ENCODE assay signal across 20 cellular contexts in the genomic region with DNA sequence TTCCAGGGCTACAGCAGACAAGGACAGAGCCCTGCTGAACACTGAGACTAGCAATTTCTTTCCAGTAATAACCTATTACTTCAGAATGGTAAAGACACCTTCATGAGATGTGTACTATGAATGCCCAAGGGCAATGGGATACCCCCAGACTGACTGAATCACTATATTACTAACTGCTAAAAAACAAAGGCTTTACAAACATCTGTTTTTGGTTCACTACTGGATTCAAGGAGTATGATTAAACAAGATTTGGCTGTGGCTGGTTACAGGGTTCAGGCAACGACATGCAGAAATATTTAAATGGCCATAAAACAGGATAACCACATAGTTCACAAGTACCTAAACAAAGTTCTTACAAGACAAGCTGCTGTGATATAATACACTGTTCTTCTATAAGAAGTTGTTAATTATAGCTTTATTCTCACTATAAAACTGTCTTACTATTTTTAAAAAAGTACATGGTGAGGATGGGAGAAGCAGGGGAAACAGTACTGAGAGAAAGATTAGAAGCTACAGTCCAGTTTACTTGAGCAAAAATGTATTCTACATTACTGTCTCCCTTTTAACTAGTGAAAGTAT.
DNase-seq lines count a peak whose midpoint lies in the region; ATAC-seq, FAIRE-seq and TF ChIP-seq lines count a peak whose summit lies in the region.
"Had no signal": no experiment of that assay in that cellular context is flagged by ENCODE, and none has a peak within 500 bp of the region (broad histone marks: within the 10 kb centered on the region; RNA-seq: fewer than 3 reads in every experiment).

No MANE protein-coding gene starts in this region.

- no peaks in the 10 kb centered on the region for H3K9me3 Mint-ChIP-seq in activated T-cell treated with anti-CD3 and anti-CD28 coated beads, Interleukin-2, amount 50 U/mL, for 4 hours
- H3K9me3 Mint-ChIP-seq: central memory CD8-positive, alpha-beta T cell; IgD-negative memory B cell; memory B cell had no signal

- no peak for FAIRE-seq in kidney (lab: Jason Lieb, UNC)
- FAIRE-seq: A549, D721Med had no signal

- H3K4me3 ChIP-seq in fibroblast of mammary gland (ENCODE audit: control insufficient read depth, low read depth, low read length) = no peak overlapping the region
- no peak overlapping the region for H3K4me3 ChIP-seq in kidney (ENCODE audit: low read length in 2 of 2)
- H3K4me3 ChIP-seq: A549, thoracic aorta had no signal

- H3K27ac ChIP-seq in substantia nigra (ENCODE audit: low read depth, low read length, poor library complexity, severe bottlenecking) (peak overlapping the region; percentile 82), kidney (ENCODE audit: low read depth in 2 of 2, low read length in 2 of 2) (no peak overlapping the region)
- H3K27ac ChIP-seq: A549, thoracic aorta had no signal

- TF ChIP-seq CTCF in fibroblast of mammary gland (conservative IDR thresholded peaks at IDR 0.05; ENCODE audit: control insufficient read depth, insufficient read depth, low read depth, low read length) (no peak), GM13977 (IDR thresholded peaks at IDR 0.05; ENCODE audit: extremely low read depth, insufficient read depth, missing control alignments) (no peak), kidney (IDR thresholded peaks at IDR 0.05; ENCODE audit: borderline replicate concordance, extremely low read depth, insufficient read depth) (no peak)

- peak; percentile 45 to 54 for ATAC-seq in activated T-cell treated with anti-CD3 and anti-CD28 coated beads, Interleukin-2, amount 50 U/mL, for 4 hours
- ATAC-seq in SK-N-SH treated with all-trans-retinoic acid at 6 μM for 48 hours = peak; percentile 66
- ATAC-seq: A549 had no signal

- H3K27me3 Mint-ChIP-seq in activated T-cell treated with anti-CD3 and anti-CD28 coated beads, Interleukin-2, amount 50 U/mL, for 4 hours (ENCODE audit: low read depth) = no peaks in the 10 kb centered on the region
- H3K27me3 Mint-ChIP-seq: central memory CD8-positive, alpha-beta T cell; IgD-negative memory B cell; memory B cell had no signal

- H3K9me3 ChIP-seq in kidney (ENCODE audit: control insufficient read depth in 1 of 2, low read length in 2 of 2) = no peaks in the 10 kb centered on the region
- H3K9me3 ChIP-seq: A549, thoracic aorta had no signal

- no peaks in the 10 kb centered on the region for H3K36me3 ChIP-seq in kidney (ENCODE audit: control insufficient read depth in 1 of 2, insufficient read depth in 2 of 2, low read length in 2 of 2)
- H3K36me3 ChIP-seq: thoracic aorta had no signal

- no peak overlapping the region for H3K4me3 Mint-ChIP-seq in activated T-cell treated with anti-CD3 and anti-CD28 coated beads, Interleukin-2, amount 50 U/mL, for 4 hours
- H3K4me3 Mint-ChIP-seq: central memory CD8-positive, alpha-beta T cell; IgD-negative memory B cell; memory B cell had no signal

- peaks cover 24% of the 10 kb centered on the region for H3K36me3 Mint-ChIP-seq in activated T-cell treated with anti-CD3 and anti-CD28 coated beads, Interleukin-2, amount 50 U/mL, for 4 hours (ENCODE audit: insufficient read depth)

- DNase-seq in activated T-cell treated with anti-CD3 and anti-CD28 coated beads, Interleukin-2, amount 50 U/mL, for 4 hours = no peak
- no peak for DNase-seq in activated T-cell treated with anti-CD3 and anti-CD28 coated beads for 4 hours
- DNase-seq in fibroblast of mammary gland (ENCODE audit: low read depth) = peak; percentile 88
- DNase-seq in substantia nigra (lab: John Stamatoyannopoulos, UW) = no peak
- no peak for DNase-seq in GM13977 (ENCODE audit: low spot score)
- DNase-seq in NCI-H69 (lab: John Stamatoyannopoulos, UW) = no peak
- DNase-seq in kidney = no peak
- DNase-seq: activated CD4-positive, alpha-beta T cell treated with anti-CD3 and anti-CD28 coated beads, Interleukin-2, amount 50 U/mL, for 4 hours; activated naive CD4-positive, alpha-beta T cell treated with Interleukin-2 at 50 U/mL for 16 hours; erythroblast; NCI-H1417; NCI-H510A treated with DMSO at 0.1 percent for 48 hours; nucleus accumbens had no signal

- peaks cover 0 to 5% of the 10 kb centered on the region in 2 donors for H3K4me1 ChIP-seq in kidney (ENCODE audit: control insufficient read depth in 1 of 2, insufficient read depth in 1 of 2, low read depth in 1 of 2, low read length in 2 of 2)

- intact Hi-C loops in kidney (cut with DNase I) = no loop called here

- in situ Hi-C loops in GM13977 (cut with MboI; ENCODE audit: low pct_unique_long_range_greater_than_20kb, low sequenced_read_pairs, unreplicated experiment) = no loop called here

- no peak overlapping the region for H3K9ac ChIP-seq in kidney (ENCODE audit: low read length in 2 of 2)

- peaks cover 54% of the 10 kb centered on the region for H3K4me1 Mint-ChIP-seq in activated T-cell treated with anti-CD3 and anti-CD28 coated beads, Interleukin-2, amount 50 U/mL, for 4 hours (ENCODE audit: low read depth)

TF ChIP-seq in SK-N-SH treated with all-trans-retinoic acid at 6 μM for 48 hours, 23 proteins besides CTCF, POLR2A, EP300 and RAD21:
- TF ChIP-seq, protein P1, sequence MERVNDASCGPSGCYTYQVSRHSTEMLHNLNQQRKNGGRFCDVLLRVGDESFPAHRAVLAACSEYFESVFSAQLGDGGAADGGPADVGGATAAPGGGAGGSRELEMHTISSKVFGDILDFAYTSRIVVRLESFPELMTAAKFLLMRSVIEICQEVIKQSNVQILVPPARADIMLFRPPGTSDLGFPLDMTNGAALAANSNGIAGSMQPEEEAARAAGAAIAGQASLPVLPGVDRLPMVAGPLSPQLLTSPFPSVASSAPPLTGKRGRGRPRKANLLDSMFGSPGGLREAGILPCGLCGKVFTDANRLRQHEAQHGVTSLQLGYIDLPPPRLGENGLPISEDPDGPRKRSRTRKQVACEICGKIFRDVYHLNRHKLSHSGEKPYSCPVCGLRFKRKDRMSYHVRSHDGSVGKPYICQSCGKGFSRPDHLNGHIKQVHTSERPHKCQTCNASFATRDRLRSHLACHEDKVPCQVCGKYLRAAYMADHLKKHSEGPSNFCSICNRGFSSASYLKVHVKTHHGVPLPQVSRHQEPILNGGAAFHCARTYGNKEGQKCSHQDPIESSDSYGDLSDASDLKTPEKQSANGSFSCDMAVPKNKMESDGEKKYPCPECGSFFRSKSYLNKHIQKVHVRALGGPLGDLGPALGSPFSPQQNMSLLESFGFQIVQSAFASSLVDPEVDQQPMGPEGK (CRISPR knock-in tag; IDR thresholded peaks at IDR 0.05; ENCODE audit: borderline replicate concordance) = no peak
- no peak for TF ChIP-seq ESRRG (CRISPR knock-in tag; IDR thresholded peaks at IDR 0.05)
- no peak for TF ChIP-seq ZNF565 (CRISPR knock-in tag; conservative IDR thresholded peaks at IDR 0.05; ENCODE audit: low read depth)
- no peak for TF ChIP-seq TCF4 (CRISPR knock-in tag; IDR thresholded peaks at IDR 0.05; ENCODE audit: borderline replicate concordance)
- TF ChIP-seq ZNF8 (CRISPR knock-in tag; IDR thresholded peaks at IDR 0.05) = no peak
- no peak for TF ChIP-seq PPARA (CRISPR knock-in tag; IDR thresholded peaks at IDR 0.05; ENCODE audit: borderline replicate concordance)
- TF ChIP-seq GLIS3 (CRISPR knock-in tag; IDR thresholded peaks at IDR 0.05) = no peak
- no peak for TF ChIP-seq TOX (CRISPR knock-in tag; IDR thresholded peaks at IDR 0.05; ENCODE audit: borderline replicate concordance)
- TF ChIP-seq ZNF70 (CRISPR knock-in tag; IDR thresholded peaks at IDR 0.05) = no peak
- TF ChIP-seq CSDC2 (CRISPR knock-in tag; IDR thresholded peaks at IDR 0.05) = no peak
- no peak for TF ChIP-seq SNAI2 (CRISPR knock-in tag; IDR thresholded peaks at IDR 0.05)
- no peak for TF ChIP-seq BACH2 (CRISPR knock-in tag; IDR thresholded peaks at IDR 0.05; ENCODE audit: borderline replicate concordance)
